ENCODE assay signal across 8 cellular contexts in genomic region chr14:76773188-76773885, GRCh38. TPM values are rescaled to one million over a fixed set of nuclear protein-coding genes. Genes with fewer than 3 reads are reported as not detected.
DNase-seq lines count a peak whose midpoint lies in the region; ATAC-seq and TF ChIP-seq lines count a peak whose summit lies in the region.

No MANE protein-coding gene starts in this region.

- no peak overlapping the region for H3K4me3 ChIP-seq in PC-9
- H3K4me3 ChIP-seq in mesenchymal stem cell (ENCODE audit: insufficient read depth in 1 of 2, low read depth in 1 of 2, low read length in 2 of 2), result peak overlapping the region in 1 of 2 experiments; percentile 24
- H3K4me3 ChIP-seq in uterus, result no peak overlapping the region
- H3K4me3 ChIP-seq in effector memory CD4-positive, alpha-beta T cell (ENCODE audit: insufficient read depth, low read depth, low read length, poor library complexity, severe bottlenecking), result no peak overlapping the region

- H3K9ac ChIP-seq in mesenchymal stem cell (ENCODE audit: low read length), result peak overlapping the region; percentile 58

- no peak for TF ChIP-seq CTCF in PC-9 (conservative IDR thresholded peaks at IDR 0.05)
- TF ChIP-seq CTCF in uterus (IDR thresholded peaks at IDR 0.05), result peak in 1 of 4 experiments; percentile 15

- peaks cover 17% of the 10 kb centered on the region for H3K4me1 ChIP-seq in PC-9 (replicated peaks; ENCODE audit: insufficient read depth)
- peaks cover 32% of the 10 kb centered on the region for H3K4me1 ChIP-seq in mesenchymal stem cell (ENCODE audit: control insufficient read depth, insufficient read depth, low read depth, low read length)
- H3K4me1 ChIP-seq in uterus, result peaks cover 3 to 22% of the 10 kb centered on the region in 2 donors
- peaks cover 13% of the 10 kb centered on the region for H3K4me1 ChIP-seq in effector memory CD4-positive, alpha-beta T cell (ENCODE audit: control insufficient read depth, insufficient read depth, low read length, poor library complexity, severe bottlenecking)

- H4K8ac ChIP-seq in mesenchymal stem cell (ENCODE audit: low read length), result peak overlapping the region; percentile 99

- no peak for TF ChIP-seq POLR2A in uterus (IDR thresholded peaks at IDR 0.05)

- 43% methylated on average over 6 of the region's 8 CpGs for WGBS in mesenchymal stem cell

- H2AFZ ChIP-seq in PC-9 (no peak overlapping the region), mesenchymal stem cell (ENCODE audit: low read depth, low read length) (no peak overlapping the region)

- no peak overlapping the region for H3K14ac ChIP-seq in mesenchymal stem cell (ENCODE audit: low read length in 2 of 2)

- intact Hi-C loops in PC-9 (cut with micrococcal nuclease; ENCODE audit: unreplicated experiment) (loop anchor here (1.0 kb wide), 1 partner anchor 39 kb away; the partner anchor contains the start of gene ANGEL1), uterus (cut with DNase I; ENCODE audit: low total_unique reads) (no loop called here)

- H3K27ac ChIP-seq in PC-9 (no peak overlapping the region), mesenchymal stem cell (ENCODE audit: low read length, poor library complexity, severe bottlenecking) (peak overlapping the region; percentile 39), uterus (peak overlapping the region; percentile 83 to 90)
- H3K27ac ChIP-seq in effector memory CD4-positive, alpha-beta T cell (ENCODE audit: insufficient read depth, low read length, poor library complexity, severe bottlenecking), result no peak overlapping the region

- H3F3A ChIP-seq in PC-9 (ENCODE audit: insufficient read depth, low read depth), result no peaks in the 10 kb centered on the region

- no peaks in the 10 kb centered on the region for H3K79me2 ChIP-seq in PC-9 (ENCODE audit: low read depth)

- no peak overlapping the region for H2BK5ac ChIP-seq in mesenchymal stem cell (ENCODE audit: low read depth, low read length, poor library complexity, severe bottlenecking)

- H3K27me3 ChIP-seq in PC-9 (ENCODE audit: insufficient read depth, low read depth) (peaks cover 40% of the 10 kb centered on the region), mesenchymal stem cell (ENCODE audit: control insufficient read depth in 1 of 2, insufficient read depth in 1 of 2, low read length in 2 of 2) (no peaks in the 10 kb centered on the region), uterus (no peaks in the 10 kb centered on the region)
- H3K27me3 ChIP-seq in effector memory CD4-positive, alpha-beta T cell (replicated peaks; ENCODE audit: control insufficient read depth, insufficient read depth, low read length, poor library complexity, severe bottlenecking), result no peaks in the 10 kb centered on the region

- no peaks in the 10 kb centered on the region for H3K36me3 ChIP-seq in PC-9 (ENCODE audit: low read depth)
- peaks cover 0 to 16% of the 10 kb centered on the region in 2 experiments for H3K36me3 ChIP-seq in mesenchymal stem cell (ENCODE audit: control insufficient read depth in 1 of 2, insufficient read depth in 2 of 2, low read depth in 1 of 2, low read length in 2 of 2)
- H3K36me3 ChIP-seq in uterus, result no peaks in the 10 kb centered on the region
- no peaks in the 10 kb centered on the region for H3K36me3 ChIP-seq in effector memory CD4-positive, alpha-beta T cell (ENCODE audit: control insufficient read depth, insufficient read depth, low read length)

- H3K9me2 ChIP-seq in PC-9 (ENCODE audit: insufficient read depth), result no peaks in the 10 kb centered on the region

- no peak overlapping the region for H2AK5ac ChIP-seq in mesenchymal stem cell (ENCODE audit: low read length, severe bottlenecking)

- H4K20me1 ChIP-seq in PC-9 (ENCODE audit: insufficient read depth), result no peaks in the 10 kb centered on the region

- H2BK15ac ChIP-seq in mesenchymal stem cell (ENCODE audit: low read depth, poor library complexity, severe bottlenecking), result peak overlapping the region; percentile 62

- peak overlapping the region; percentile 85 to 93 for H3K18ac ChIP-seq in mesenchymal stem cell (ENCODE audit: low read depth in 1 of 2, low read length in 2 of 2)

- H3K23ac ChIP-seq in mesenchymal stem cell (ENCODE audit: low read length in 2 of 2), result no peak overlapping the region

- peak overlapping the region; percentile 29 to 81 for H2BK12ac ChIP-seq in mesenchymal stem cell (ENCODE audit: low read length in 2 of 2)

- no peak for ATAC-seq in HG02571 (IDR thresholded peaks at IDR 0.05; ENCODE audit: unreplicated experiment)

- peak overlapping the region; percentile 58 for H3K4me2 ChIP-seq in PC-9
- peak overlapping the region; percentile 20 for H3K4me2 ChIP-seq in mesenchymal stem cell (ENCODE audit: low read length, poor library complexity, severe bottlenecking)

- DNase-seq in COLO668 (lab: John Stamatoyannopoulos, UW; ENCODE audit: unreplicated experiment) (peak; percentile 44), PC-9 (peak; percentile 84 to 96), ecto neural progenitor cell (ENCODE audit: low spot score) (peak; percentile 17), mesenchymal stem cell (peak; percentile 95), uterus (peak; percentile 78 to 89), NCI-H2029 (lab: John Stamatoyannopoulos, UW) (no peak)
- DNase-seq in effector memory CD4-positive, alpha-beta T cell, result no peak

- peak overlapping the region; percentile 100 for H2BK120ac ChIP-seq in mesenchymal stem cell (ENCODE audit: low read depth, low read length)

- no peaks in the 10 kb centered on the region for H3K9me3 ChIP-seq in PC-9 (ENCODE audit: insufficient read depth, low read depth)
- no peaks in the 10 kb centered on the region for H3K9me3 ChIP-seq in mesenchymal stem cell (ENCODE audit: control insufficient read depth, low read length)
- H3K9me3 ChIP-seq in uterus, result no peaks in the 10 kb centered on the region
- H3K9me3 ChIP-seq in effector memory CD4-positive, alpha-beta T cell (ENCODE audit: control insufficient read depth, low read length), result no peaks in the 10 kb centered on the region

- no peaks in the 10 kb centered on the region for H3K79me1 ChIP-seq in mesenchymal stem cell (replicated peaks; ENCODE audit: low read length, poor library complexity, severe bottlenecking)

- no TSS peak for BruUV-seq in PC-9 (replicated peaks; lab: Mats Ljungman, UMichigan)

- peak overlapping the region; percentile 96 for H4K91ac ChIP-seq in mesenchymal stem cell (ENCODE audit: low read length)

- H3K4ac ChIP-seq in mesenchymal stem cell (ENCODE audit: low read depth in 1 of 2, low read length in 2 of 2), result peak overlapping the region; percentile 34 to 79

- CTCF ChIA-PET in PC-9 (lab: Charles Lee), result interaction anchor here (0.7 to 1.7 kb wide), 3 partner anchors 11 to 260 kb away, joined by 3 to 8 read pairs (median 4); no protein-coding TSS in a partner anchor

- POLR2A ChIA-PET in PC-9 (lab: Charles Lee; ENCODE audit: unreplicated experiment), result interaction anchor here (0.7 kb wide), 1 partner anchor 325 kb away, joined by 9 read pairs; the partner anchor contains the start of gene CIPC

RNA-seq across cellular contexts. Expression of gene VASH1, which starts 12.1 kb away (rescaled TPM):
- total RNA-seq in PC-9 (2021), result 4.3 and 7.4 TPM in 2 replicates
- polyA plus RNA-seq in mesenchymal stem cell (2013, experiment 1 of 2), result 22.2 TPM
- 21.4 TPM for polyA plus RNA-seq in mesenchymal stem cell (2013, experiment 2 of 2)
- 10 to 100 TPM in 3 of 4 donors, 1 to 10 TPM in 1; 3.6 to 23.4 (median 16.4) TPM for total RNA-seq in uterus

RNA-seq across cellular contexts. Expression of gene ANGEL1, which starts 39.3 kb away (rescaled TPM):
- total RNA-seq in PC-9 (2021) (31.7 and 44.0 TPM in 2 replicates), uterus (10 to 100 TPM in 2 of 4 donors, 1 to 10 TPM in 2; 4.1 to 24.4 (median 10.5) TPM)
- 6.7 TPM for polyA plus RNA-seq in mesenchymal stem cell (2013, experiment 1 of 2)
- 6.5 TPM for polyA plus RNA-seq in mesenchymal stem cell (2013, experiment 2 of 2)

RNA-seq across cellular contexts. Expression of gene LRRC74A, which starts 52.9 kb away (rescaled TPM):
- not detected in 2 replicates for total RNA-seq in PC-9 (2021)
- polyA plus RNA-seq in mesenchymal stem cell (2013, experiment 1 of 2), result not detected
- not detected for polyA plus RNA-seq in mesenchymal stem cell (2013, experiment 2 of 2)
- not detected for total RNA-seq in uterus

Comparison
In these comparisons a context has a peak if more than half of its experiments do, and no peak if none do; other contexts are left out.
1. DNase-seq: peak in COLO668 (single experiment), PC-9 (2 of 2), ecto neural progenitor cell (single experiment), mesenchymal stem cell (single experiment) and uterus (2 of 2); none in effector memory CD4-positive, alpha-beta T cell (0 of 3) and NCI-H2029 (single experiment).
2. H3K27ac ChIP-seq: peak in mesenchymal stem cell (single experiment) and uterus (2 of 2); none in PC-9 (single experiment) and effector memory CD4-positive, alpha-beta T cell (single experiment).